In the genomic region with DNA sequence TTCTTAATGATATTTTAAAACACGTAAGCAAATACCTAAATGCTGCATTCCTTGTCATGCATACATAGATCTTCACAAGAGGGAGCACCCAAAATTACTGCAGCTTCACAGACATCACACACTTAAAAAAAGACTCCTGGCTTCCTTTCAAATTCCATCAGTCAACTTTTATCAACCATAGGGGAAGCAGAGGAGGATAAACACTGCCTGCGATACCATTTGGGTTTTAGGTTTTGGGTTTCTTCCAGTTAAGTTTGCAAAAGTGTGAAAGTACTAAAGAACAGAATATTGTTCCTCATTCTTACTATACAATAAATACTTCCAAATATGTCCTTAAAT, we compare ENCODE assay signal across 1 cellular context.
TF ChIP-seq lines count a peak whose summit lies in the region.

No MANE protein-coding gene starts in this region.

TF ChIP-seq in GM23338, 12 proteins besides CTCF, POLR2A, EP300 and RAD21 (continued from another document):
- no peak for TF ChIP-seq ZNF462 (CRISPR knock-in tag; IDR thresholded peaks at IDR 0.05)
- no peak for TF ChIP-seq STAT1 (IDR thresholded peaks at IDR 0.05; ENCODE audit: unreplicated experiment)
- no peak for TF ChIP-seq REST (IDR thresholded peaks at IDR 0.05; ENCODE audit: unreplicated experiment)
- no peak for TF ChIP-seq CREB1 (CRISPR knock-in tag; IDR thresholded peaks at IDR 0.05; ENCODE audit: low read depth)
- TF ChIP-seq EZH2phosphoT487 (IDR thresholded peaks at IDR 0.05; ENCODE audit: unreplicated experiment), result no peak
- TF ChIP-seq ZNF331 (CRISPR knock-in tag; IDR thresholded peaks at IDR 0.05; ENCODE audit: low read depth), result no peak
- TF ChIP-seq JUNB (IDR thresholded peaks at IDR 0.05; ENCODE audit: unreplicated experiment), result no peak
